Comparison of ENCODE assay signal across 15 cellular contexts in genomic region chr17:27550291-27550930, GRCh38.
"Had no signal": no experiment of that assay in that cellular context is flagged by ENCODE, and none has a peak within 500 bp of the region (broad histone marks: within the 10 kb centered on the region; RNA-seq: fewer than 3 reads in every experiment).

No MANE protein-coding gene starts in this region.

- ATAC-seq: activated T-cell treated with anti-CD3 and anti-CD28 coated beads, Interleukin-2, amount 50 U/mL, for 72 hours; left lobe of liver; natural killer cell treated with Interleukin-12 subunit alpha and Interleukin-12 subunit beta and Interleukin-15 and Interleukin-18, amount 100 ng/mL, for 72 hours had no signal

- H3K4me3 Mint-ChIP-seq: activated CD4-positive, alpha-beta memory T cell treated with anti-CD3 and anti-CD28 coated beads for 36 hours; activated T-cell treated with anti-CD3 and anti-CD28 coated beads, Interleukin-2, amount 50 U/mL, for 72 hours; immature natural killer cell; natural killer cell treated with Interleukin-12 subunit alpha and Interleukin-12 subunit beta and Interleukin-15 and Interleukin-18, amount 100 ng/mL, for 72 hours; stimulated activated naive CD8-positive, alpha-beta T cell treated with anti-CD3 and anti-CD28 coated beads, Interleukin-15, Interleukin-2, amounts not matched to agents 100 ng/mL and 50 ng/mL, for 24 hours had no signal

- H3K27me3 ChIP-seq: testis had no signal

- H3K4me3 ChIP-seq: testis had no signal

- H3K27ac ChIP-seq: testis had no signal

- H3K9me3 ChIP-seq: testis had no signal

- H3K9me3 Mint-ChIP-seq: activated CD4-positive, alpha-beta memory T cell treated with anti-CD3 and anti-CD28 coated beads for 36 hours; activated T-cell treated with anti-CD3 and anti-CD28 coated beads, Interleukin-2, amount 50 U/mL, for 72 hours; natural killer cell treated with Interleukin-12 subunit alpha and Interleukin-12 subunit beta and Interleukin-15 and Interleukin-18, amount 100 ng/mL, for 72 hours; stimulated activated naive CD8-positive, alpha-beta T cell treated with anti-CD3 and anti-CD28 coated beads, Interleukin-15, Interleukin-2, amounts not matched to agents 100 ng/mL and 50 ng/mL, for 24 hours had no signal

- H3K27me3 Mint-ChIP-seq: activated CD4-positive, alpha-beta memory T cell treated with anti-CD3 and anti-CD28 coated beads for 36 hours; natural killer cell treated with Interleukin-12 subunit alpha and Interleukin-12 subunit beta and Interleukin-15 and Interleukin-18, amount 100 ng/mL, for 72 hours; stimulated activated naive CD8-positive, alpha-beta T cell treated with anti-CD3 and anti-CD28 coated beads, Interleukin-15, Interleukin-2, amounts not matched to agents 100 ng/mL and 50 ng/mL, for 24 hours had no signal

- H3K27ac Mint-ChIP-seq: activated CD4-positive, alpha-beta memory T cell treated with anti-CD3 and anti-CD28 coated beads for 36 hours; activated T-cell treated with anti-CD3 and anti-CD28 coated beads, Interleukin-2, amount 50 U/mL, for 72 hours; stimulated activated naive CD8-positive, alpha-beta T cell treated with anti-CD3 and anti-CD28 coated beads, Interleukin-15, Interleukin-2, amounts not matched to agents 100 ng/mL and 50 ng/mL, for 24 hours had no signal

- DNase-seq: activated CD4-positive, alpha-beta memory T cell treated with anti-CD3 and anti-CD28 coated beads for 36 hours; activated CD4-positive, alpha-beta T cell treated with anti-CD3 and anti-CD28 coated beads for 1 hour; activated naive CD4-positive, alpha-beta T cell; activated T-cell treated with anti-CD3 and anti-CD28 coated beads, Interleukin-2, amount 50 U/mL, for 72 hours; cortex of kidney; effector memory CD4-positive, alpha-beta T cell; erythroblast; immature natural killer cell; stimulated activated CD4-positive, alpha-beta T cell treated with anti-CD3 and anti-CD28 coated beads, Interleukin-4, amount 100 ng/mL, for 1 hour; stimulated activated CD8-positive, alpha-beta memory T cell treated with anti-CD3 and anti-CD28 coated beads, Interleukin-4, amount 100 ng/mL, for 48 hours; T-helper 9 cell; testis had no signal
